ENCODE assay signal across 25 cellular contexts in genomic region chr6:140083375-140083774, GRCh38.
DNase-seq lines count a peak whose midpoint lies in the region; TF ChIP-seq lines count a peak whose summit lies in the region.
"Had no signal": no experiment of that assay in that cellular context is flagged by ENCODE, and none has a peak within 500 bp of the region (broad histone marks: within the 10 kb centered on the region; RNA-seq: fewer than 3 reads in every experiment).

No MANE protein-coding gene starts in this region.

- DNase-seq in DMS53 (lab: John Stamatoyannopoulos, UW): peak; percentile 20
- no peak for DNase-seq in DMS53 treated with DMSO at 0.1 percent for 48 hours (lab: John Stamatoyannopoulos, UW; ENCODE audit: unreplicated experiment)
- DNase-seq in PC-9: no peak
- peak; percentile 22 for DNase-seq in epithelial cell of prostate (ENCODE audit: low read depth, low spot score)
- peak; percentile 63 for DNase-seq in prostate gland (ENCODE audit: low spot score)
- DNase-seq in NCI-H2196 treated with DMSO at 0.1 percent for 48 hours (lab: John Stamatoyannopoulos, UW; ENCODE audit: unreplicated experiment): no peak
- DNase-seq in osteocyte (ENCODE audit: extremely low spot score, unreplicated experiment): no peak
- no peak for DNase-seq in NCI-H1105 treated with DMSO at 0.1 percent for 48 hours (lab: John Stamatoyannopoulos, UW)
- DNase-seq: 8988T; activated CD4-positive, alpha-beta T cell treated with anti-CD3 and anti-CD28 coated beads for 4 hours; activated gamma-delta T cell treated with Interleukin-2 at 50 U/mL for 16 hours; activated T-cell treated with anti-CD3 and anti-CD28 coated beads, Interleukin-2, amount 50 U/mL, for 24 hours; CD4-positive, alpha-beta memory T cell; cerebellar nuclear complex; dorsolateral prefrontal cortex; glutamatergic neuron; NCI-H1105; NCI-H2029; NCI-H82 had no signal

- H3K4me3 ChIP-seq in PC-9: no peak overlapping the region
- H3K4me3 ChIP-seq in prostate gland: no peak overlapping the region
- H3K4me3 ChIP-seq: dorsolateral prefrontal cortex, GM23338, thoracic aorta had no signal

- no peak overlapping the region for H3K27ac ChIP-seq in PC-9
- H3K27ac ChIP-seq in epithelial cell of prostate: peak overlapping the region; percentile 28
- H3K27ac ChIP-seq in prostate gland: peak overlapping the region in 1 of 2 donors; percentile 28
- H3K27ac ChIP-seq: dorsolateral prefrontal cortex, thoracic aorta had no signal

- H3K79me2 ChIP-seq in PC-9 (ENCODE audit: low read depth): no peaks in the 10 kb centered on the region

- peak overlapping the region; percentile 3; the same call in 1 of the 2 replicates for H2AFZ ChIP-seq in PC-9
- H2AFZ ChIP-seq: GM23338 had no signal

- no peak overlapping the region for H3K27ac Mint-ChIP-seq in osteocyte (ENCODE audit: unreplicated experiment)
- H3K27ac Mint-ChIP-seq: activated T-cell treated with anti-CD3 and anti-CD28 coated beads, Interleukin-2, amount 50 U/mL, for 24 hours; CD4-positive, alpha-beta memory T cell; GM23338; IgD-negative memory B cell; memory B cell; progenitor cell of endocrine pancreas; stimulated activated naive CD8-positive, alpha-beta T cell treated with anti-CD3 and anti-CD28 coated beads, Interleukin-15, Interleukin-2, amounts not matched to agents 100 ng/mL and 50 ng/mL, for 24 hours had no signal

- no peaks in the 10 kb centered on the region for H3K27me3 Mint-ChIP-seq in osteocyte (ENCODE audit: unreplicated experiment)
- H3K27me3 Mint-ChIP-seq: IgD-negative memory B cell, progenitor cell of endocrine pancreas had no signal

- WGBS in prostate gland: 43% methylated on average over 3 of the region's 3 CpGs

- peaks cover 40% of the 10 kb centered on the region for H3K4me1 Mint-ChIP-seq in osteocyte (ENCODE audit: unreplicated experiment)
- H3K4me1 Mint-ChIP-seq: CD4-positive, alpha-beta memory T cell; IgD-negative memory B cell; memory B cell had no signal

- no peak for TF ChIP-seq CTCF in PC-9 (conservative IDR thresholded peaks at IDR 0.05)
- TF ChIP-seq CTCF in prostate gland (IDR thresholded peaks at IDR 0.05): no peak
- no peak for TF ChIP-seq CTCF in osteocyte (IDR thresholded peaks at IDR 0.05)

- CTCF ChIA-PET in PC-9 (lab: Charles Lee): no interaction called here

- H3K36me3 Mint-ChIP-seq in osteocyte (ENCODE audit: unreplicated experiment): peaks cover 14% of the 10 kb centered on the region
- H3K36me3 Mint-ChIP-seq: CD4-positive, alpha-beta memory T cell; IgD-negative memory B cell; memory B cell had no signal

- POLR2A ChIA-PET in PC-9 (lab: Charles Lee; ENCODE audit: unreplicated experiment): interaction anchor here (0.6 kb wide), 1 partner anchor 237 kb away, joined by 5 read pairs; no protein-coding TSS in a partner anchor

- no peaks in the 10 kb centered on the region for H4K20me1 ChIP-seq in PC-9 (ENCODE audit: insufficient read depth)

- peaks cover 9% of the 10 kb centered on the region; the same call in 1 of the 2 replicates for H3K4me1 ChIP-seq in PC-9 (replicated peaks; ENCODE audit: insufficient read depth)
- no peaks in the 10 kb centered on the region for H3K4me1 ChIP-seq in prostate gland (replicated peaks)

- H3K9me3 ChIP-seq in PC-9 (ENCODE audit: insufficient read depth, low read depth) (no peaks in the 10 kb centered on the region), prostate gland (no peaks in the 10 kb centered on the region)
- H3K9me3 ChIP-seq: thoracic aorta had no signal

- H3K9me3 Mint-ChIP-seq in osteocyte (ENCODE audit: unreplicated experiment): peaks cover 5% of the 10 kb centered on the region
- H3K9me3 Mint-ChIP-seq: activated T-cell treated with anti-CD3 and anti-CD28 coated beads, Interleukin-2, amount 50 U/mL, for 24 hours; CD4-positive, alpha-beta memory T cell; GM23338; IgD-negative memory B cell; memory B cell; stimulated activated naive CD8-positive, alpha-beta T cell treated with anti-CD3 and anti-CD28 coated beads, Interleukin-15, Interleukin-2, amounts not matched to agents 100 ng/mL and 50 ng/mL, for 24 hours had no signal

- H3K9me2 ChIP-seq in PC-9 (ENCODE audit: insufficient read depth): no peaks in the 10 kb centered on the region

- H3K27me3 ChIP-seq in PC-9 (ENCODE audit: insufficient read depth, low read depth) (no peaks in the 10 kb centered on the region), prostate gland (replicated peaks; ENCODE audit: insufficient read depth) (no peaks in the 10 kb centered on the region)
- H3K27me3 ChIP-seq: dorsolateral prefrontal cortex had no signal

- H3K36me3 ChIP-seq in PC-9 (ENCODE audit: low read depth): no peaks in the 10 kb centered on the region
- H3K36me3 ChIP-seq in prostate gland: no peaks in the 10 kb centered on the region
- H3K36me3 ChIP-seq: thoracic aorta had no signal

- H3K4me3 Mint-ChIP-seq in osteocyte (ENCODE audit: unreplicated experiment): no peak overlapping the region
- H3K4me3 Mint-ChIP-seq: activated T-cell treated with anti-CD3 and anti-CD28 coated beads, Interleukin-2, amount 50 U/mL, for 24 hours; CD4-positive, alpha-beta memory T cell; GM23338; IgD-negative memory B cell; memory B cell; stimulated activated naive CD8-positive, alpha-beta T cell treated with anti-CD3 and anti-CD28 coated beads, Interleukin-15, Interleukin-2, amounts not matched to agents 100 ng/mL and 50 ng/mL, for 24 hours had no signal

- no peak overlapping the region for H3K4me2 ChIP-seq in PC-9
- H3K4me2 ChIP-seq: GM23338 had no signal

- intact Hi-C loops in PC-9 (cut with micrococcal nuclease; ENCODE audit: unreplicated experiment) (no loop called here), prostate gland (cut with DNase I) (no loop called here)

- H3F3A ChIP-seq in PC-9 (ENCODE audit: insufficient read depth, low read depth): no peaks in the 10 kb centered on the region

- BruUV-seq in PC-9 (replicated peaks; lab: Mats Ljungman, UMichigan): no TSS peak

- TF ChIP-seq POLR2A in prostate gland (IDR thresholded peaks at IDR 0.05): no peak

Comparison
In these comparisons a context has a peak if more than half of its experiments do, and no peak if none do; other contexts are left out.
1. DNase-seq: peak in DMS53 (single experiment), epithelial cell of prostate (single experiment) and prostate gland (single experiment); none in DMS53 treated with DMSO at 0.1 percent for 48 hours (single experiment), PC-9 (0 of 2), NCI-H2196 treated with DMSO at 0.1 percent for 48 hours (single experiment), osteocyte (single experiment) and NCI-H1105 treated with DMSO at 0.1 percent for 48 hours (single experiment).